9 cellular contexts compared by ENCODE assay signal in genomic region chr5:44389410-44389879, GRCh38. TPM values are rescaled to one million over a fixed set of nuclear protein-coding genes. Genes with fewer than 3 reads are reported as not detected.
DNase-seq lines count a peak whose midpoint lies in the region; ATAC-seq and TF ChIP-seq lines count a peak whose summit lies in the region.
"Had no signal": no experiment of that assay in that cellular context is flagged by ENCODE, and none has a peak within 500 bp of the region (broad histone marks: within the 10 kb centered on the region; RNA-seq: fewer than 3 reads in every experiment).

Gene FGF10, minus strand, starts transcription at chr5:44389420. Its CDS starts 738 bp downstream, at chr5:44388682.

- ATAC-seq in HG03521 (IDR thresholded peaks at IDR 0.05; ENCODE audit: unreplicated experiment) = no peak
- ATAC-seq in CD4-positive, alpha-beta T cell (ENCODE audit: poor library complexity) = no peak

- H3K27ac ChIP-seq in PC-9 (no peak within 1 kb of the TSS), ovary (peak within 1 kb of the TSS; percentile 72 to 74)
- no peak within 1 kb of the TSS for H3K27ac ChIP-seq in CD4-positive, alpha-beta T cell (ENCODE audit: low read depth, low read length)

- peaks cover 2% of the 10 kb centered on the region for H3K9me3 Mint-ChIP-seq in glutamatergic neuron (ENCODE audit: unreplicated experiment)
- no peaks in the 10 kb centered on the region for H3K9me3 Mint-ChIP-seq in CD4-positive, alpha-beta T cell

- TF ChIP-seq CTCF in PC-9 (conservative IDR thresholded peaks at IDR 0.05) (no peak), glutamatergic neuron (IDR thresholded peaks at IDR 0.05; ENCODE audit: partially characterized antibody, unreplicated experiment) (no peak), ovary (IDR thresholded peaks at IDR 0.05) (no peak)
- no peak for TF ChIP-seq CTCF in CD4-positive, alpha-beta T cell (IDR thresholded peaks at IDR 0.05)

- H3K27me3 Mint-ChIP-seq in glutamatergic neuron (ENCODE audit: unreplicated experiment) = peaks cover 17% of the 10 kb centered on the region
- peaks cover 48% of the 10 kb centered on the region for H3K27me3 Mint-ChIP-seq in CD4-positive, alpha-beta T cell

- DNase-seq in D341Med (ENCODE audit: low spot score) = peak; percentile 69
- DNase-seq in PC-9 = no peak
- peak; percentile 74 for DNase-seq in glutamatergic neuron
- DNase-seq in ovary = peak; percentile 58 to 70 (median 64)
- DNase-seq in stimulated activated CD4-positive, alpha-beta T cell treated with anti-CD3 and anti-CD28 coated beads, Interleukin-4, amount 100 ng/mL, for 4 hours = no peak
- DNase-seq in NCI-H774 (lab: John Stamatoyannopoulos, UW) = no peak
- DNase-seq in CD4-positive, alpha-beta T cell = no peak

- POLR2A ChIA-PET in PC-9 (lab: Charles Lee; ENCODE audit: unreplicated experiment) = no interaction called here
- POLR2A ChIA-PET in CD4-positive, alpha-beta T cell (lab: Charles Lee) = no interaction called here

- H2AFZ ChIP-seq in PC-9 = 0 out of 2 replicates have a peak within 1 kb of the TSS, but pooled peaks have one; percentile 10

- no TSS peak for BruUV-seq in PC-9 (replicated peaks; lab: Mats Ljungman, UMichigan)

- no peaks in the 10 kb centered on the region for H3K9me2 ChIP-seq in PC-9 (ENCODE audit: insufficient read depth)

- H3K4me1 ChIP-seq in PC-9 (replicated peaks; ENCODE audit: insufficient read depth) (no peaks in the 10 kb centered on the region), ovary (ENCODE audit: insufficient read depth) (no peaks in the 10 kb centered on the region)

- no peaks in the 10 kb centered on the region for H3K79me2 ChIP-seq in PC-9 (ENCODE audit: low read depth)

- no peaks in the 10 kb centered on the region; the same call in 1 of the 2 replicates for H4K20me1 ChIP-seq in PC-9 (ENCODE audit: insufficient read depth)

- no peak for TF ChIP-seq POLR2A in ovary (IDR thresholded peaks at IDR 0.05)

- H3K27me3 ChIP-seq in PC-9 (ENCODE audit: insufficient read depth, low read depth) = peaks cover 45% of the 10 kb centered on the region
- no peaks in the 10 kb centered on the region for H3K27me3 ChIP-seq in ovary
- peaks cover 41% of the 10 kb centered on the region for H3K27me3 ChIP-seq in CD4-positive, alpha-beta T cell (ENCODE audit: control insufficient read depth, insufficient read depth, low read length)

- H3K27ac Mint-ChIP-seq in glutamatergic neuron (ENCODE audit: unreplicated experiment) = no peak within 1 kb of the TSS
- no peak within 1 kb of the TSS for H3K27ac Mint-ChIP-seq in CD4-positive, alpha-beta T cell

- no peak for TF ChIP-seq EP300 in ovary (IDR thresholded peaks at IDR 0.05)

- H3K4me3 ChIP-seq in PC-9 = no peak within 1 kb of the TSS; the same call in 1 of the 2 replicates
- peak within 1 kb of the TSS; percentile 44 for H3K4me3 ChIP-seq in ovary

- H3K36me3 Mint-ChIP-seq in glutamatergic neuron (ENCODE audit: unreplicated experiment) = no peaks in the 10 kb centered on the region
- H3K36me3 Mint-ChIP-seq in CD4-positive, alpha-beta T cell (ENCODE audit: low read depth) = no peaks in the 10 kb centered on the region

- 0 to 1% (median 1%) methylated on average over 26 of the region's 26 CpGs for WGBS in ovary, 3 donors

- peak within 1 kb of the TSS; percentile 94 for H3K4me3 Mint-ChIP-seq in glutamatergic neuron (ENCODE audit: unreplicated experiment)
- no peak within 1 kb of the TSS for H3K4me3 Mint-ChIP-seq in CD4-positive, alpha-beta T cell

- H3K36me3 ChIP-seq in PC-9 (ENCODE audit: low read depth) (no peaks in the 10 kb centered on the region), ovary (no peaks in the 10 kb centered on the region)

- H3F3A ChIP-seq in PC-9 (ENCODE audit: insufficient read depth, low read depth) = no peaks in the 10 kb centered on the region

- CTCF ChIA-PET in PC-9 (lab: Charles Lee) = no interaction called here
- CTCF ChIA-PET in CD4-positive, alpha-beta T cell (lab: Charles Lee) = no interaction called here

- peak within 1 kb of the TSS; percentile 33 for H3K4me2 ChIP-seq in PC-9

- H3K9me3 ChIP-seq in PC-9 (ENCODE audit: insufficient read depth, low read depth) (no peaks in the 10 kb centered on the region), ovary (no peaks in the 10 kb centered on the region)
- H3K9me3 ChIP-seq in CD4-positive, alpha-beta T cell (ENCODE audit: control insufficient read depth, low read length) = no peaks in the 10 kb centered on the region

- peaks cover 16% of the 10 kb centered on the region for H3K4me1 Mint-ChIP-seq in glutamatergic neuron (ENCODE audit: low read depth, unreplicated experiment)
- no peaks in the 10 kb centered on the region for H3K4me1 Mint-ChIP-seq in CD4-positive, alpha-beta T cell (ENCODE audit: low read depth)

- intact Hi-C loops in PC-9 (cut with micrococcal nuclease; ENCODE audit: unreplicated experiment) (loop anchor here (2.0 kb wide), 1 partner anchor 37 kb away; no protein-coding TSS in a partner anchor), ovary (cut with DNase I) (no loop called here)
- intact Hi-C loops in CD4-positive, alpha-beta T cell (cut with DNase I, micrococcal nuclease) = no loop called here

RNA-seq across cellular contexts. Expression of gene FGF10, which starts in this region (rescaled TPM):
- total RNA-seq in PC-9 (2021) (not detected in 2 replicates), glutamatergic neuron (ENCODE audit: unreplicated experiment) (not detected), ovary (10 to 100 TPM in 6 of 7 donors, 1 to 10 TPM in 1; 8.5 to 24.0 (median 17.5) TPM)
- 1 to 10 TPM; 7.2 to 8.7 TPM for polyA plus RNA-seq in ovary
- not detected for total RNA-seq in CD4-positive, alpha-beta T cell
- total RNA-seq: renal cortical epithelial cell had no signal

Comparison
In these comparisons a context has a peak if more than half of its experiments do, and no peak if none do; other contexts are left out.
1. Peak in DNase-seq in glutamatergic neuron; RNA of the gene not detected or under 1 TPM.
2. DNase-seq: peak in D341Med (single experiment) and ovary (5 of 5); none in PC-9 (0 of 2), stimulated activated CD4-positive, alpha-beta T cell treated with anti-CD3 and anti-CD28 coated beads, Interleukin-4, amount 100 ng/mL, for 4 hours (0 of 2), NCI-H774 (single experiment) and CD4-positive, alpha-beta T cell (0 of 10).
3. H3K27ac ChIP-seq: peak in ovary (2 of 2); none in PC-9 (single experiment) and CD4-positive, alpha-beta T cell (single experiment).